Comparison of ENCODE assay signal across 18 cellular contexts in genomic region chr6:77089776-77090175, GRCh38.
"Had no signal": no experiment of that assay in that cellular context is flagged by ENCODE, and none has a peak within 500 bp of the region (broad histone marks: within the 10 kb centered on the region; RNA-seq: fewer than 3 reads in every experiment).

No MANE protein-coding gene starts in this region.

- H3K36me3 Mint-ChIP-seq: activated naive CD4-positive, alpha-beta T cell treated with anti-CD3 and anti-CD28 coated beads, Interleukin-2, amount 10 ng/mL, durations not matched to agents 7 days and 5 days; mesothelial cell of epicardium; stimulated activated effector memory CD8-positive, alpha-beta T cell treated with anti-CD3 and anti-CD28 coated beads, Interleukin-12 subunit alpha, Interleukin-12 subunit beta, amount 100 ng/mL, for 72 hours; WTC11 had no signal

- H3K9me3 Mint-ChIP-seq: mesothelial cell of epicardium had no signal

- H3K4me3 Mint-ChIP-seq: activated naive CD4-positive, alpha-beta T cell treated with anti-CD3 and anti-CD28 coated beads, Interleukin-2, amount 10 ng/mL, durations not matched to agents 7 days and 5 days; activated T-helper 17 cell treated with anti-CD3 and anti-CD28 coated beads, Interleukin-2, amount 50 U/mL, for 72 hours; mesothelial cell of epicardium; stimulated activated effector memory CD8-positive, alpha-beta T cell treated with anti-CD3 and anti-CD28 coated beads, Interleukin-12 subunit alpha, Interleukin-12 subunit beta, amount 100 ng/mL, for 72 hours; WTC11 had no signal

- H3K4me1 Mint-ChIP-seq: activated naive CD4-positive, alpha-beta T cell treated with anti-CD3 and anti-CD28 coated beads, Interleukin-2, amount 10 ng/mL, durations not matched to agents 7 days and 5 days; activated T-helper 17 cell treated with anti-CD3 and anti-CD28 coated beads, Interleukin-2, amount 50 U/mL, for 72 hours; mesothelial cell of epicardium; stimulated activated effector memory CD8-positive, alpha-beta T cell treated with anti-CD3 and anti-CD28 coated beads, Interleukin-12 subunit alpha, Interleukin-12 subunit beta, amount 100 ng/mL, for 72 hours had no signal

- H3K27ac ChIP-seq: adrenal gland, body of pancreas, esophagus muscularis mucosa, parathyroid adenoma, right atrium auricular region, thyroid gland, uterus had no signal

- DNase-seq: activated CD4-positive, alpha-beta T cell treated with anti-CD3 and anti-CD28 coated beads for 48 hours; activated CD8-positive, alpha-beta memory T cell treated with anti-CD3 and anti-CD28 coated beads for 24 hours; activated naive CD4-positive, alpha-beta T cell treated with anti-CD3 and anti-CD28 coated beads, Interleukin-2, amount 10 ng/mL, durations not matched to agents 7 days and 5 days; adrenal gland; body of pancreas; cerebellar nuclear complex; dermis blood vessel endothelial cell; T-helper 1 cell; thyroid gland; uterus had no signal

- H3K27ac Mint-ChIP-seq: activated naive CD4-positive, alpha-beta T cell treated with anti-CD3 and anti-CD28 coated beads, Interleukin-2, amount 10 ng/mL, durations not matched to agents 7 days and 5 days; activated T-helper 17 cell treated with anti-CD3 and anti-CD28 coated beads, Interleukin-2, amount 50 U/mL, for 72 hours; mesothelial cell of epicardium; stimulated activated effector memory CD8-positive, alpha-beta T cell treated with anti-CD3 and anti-CD28 coated beads, Interleukin-12 subunit alpha, Interleukin-12 subunit beta, amount 100 ng/mL, for 72 hours; WTC11 had no signal

- H3K4me1 ChIP-seq: adrenal gland, body of pancreas, esophagus muscularis mucosa, parathyroid adenoma, right atrium auricular region, thyroid gland, uterus had no signal

- H2AFZ ChIP-seq: parathyroid adenoma had no signal

- H3K4me2 ChIP-seq: smooth muscle cell had no signal

- H3K36me3 ChIP-seq: adrenal gland, esophagus muscularis mucosa, right atrium auricular region, thyroid gland, uterus had no signal

- H3K9me3 ChIP-seq: adrenal gland, body of pancreas, esophagus muscularis mucosa, right atrium auricular region, thyroid gland had no signal

- H3K27me3 ChIP-seq: adrenal gland, body of pancreas, esophagus muscularis mucosa, right atrium auricular region, thyroid gland, uterus had no signal

- H3K79me2 ChIP-seq: parathyroid adenoma had no signal

- H3K4me3 ChIP-seq: adrenal gland, body of pancreas, esophagus muscularis mucosa, right atrium auricular region, smooth muscle cell, thyroid gland, uterus had no signal

- H3K27me3 Mint-ChIP-seq: activated naive CD4-positive, alpha-beta T cell treated with anti-CD3 and anti-CD28 coated beads, Interleukin-2, amount 10 ng/mL, durations not matched to agents 7 days and 5 days; activated T-helper 17 cell treated with anti-CD3 and anti-CD28 coated beads, Interleukin-2, amount 50 U/mL, for 72 hours had no signal

- H3K9ac ChIP-seq: parathyroid adenoma had no signal
